19 cellular contexts compared by ENCODE assay signal in the genomic region with DNA sequence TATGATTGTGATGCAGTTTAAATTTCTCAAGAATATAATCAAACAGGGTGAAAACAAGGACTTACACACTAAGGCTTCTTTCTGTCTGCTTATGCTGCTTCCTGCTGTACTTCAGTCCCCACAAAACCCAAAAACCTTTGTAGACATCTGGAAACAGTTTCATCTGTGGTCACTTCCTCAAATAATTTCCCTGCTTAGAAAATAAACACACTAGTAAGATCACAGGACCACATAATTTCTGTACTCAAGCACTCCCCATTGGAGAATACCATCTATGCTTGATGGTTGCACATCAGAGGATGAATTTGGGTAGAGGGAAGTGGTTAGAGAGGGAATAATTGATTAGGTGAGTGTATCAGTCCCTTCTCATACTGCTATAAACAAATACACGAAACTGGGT.
DNase-seq lines count a peak whose midpoint lies in the region; ATAC-seq and TF ChIP-seq lines count a peak whose summit lies in the region.
"Had no signal": no experiment of that assay in that cellular context is flagged by ENCODE, and none has a peak within 500 bp of the region (broad histone marks: within the 10 kb centered on the region; RNA-seq: fewer than 3 reads in every experiment).

No MANE protein-coding gene starts in this region.

- in situ Hi-C loops in KBM-7 (cut with MboI; ENCODE audit: low pct_unique_long_range_greater_than_20kb, low sequenced_read_pairs): no loop called here

- TF ChIP-seq CTCF in dorsolateral prefrontal cortex (IDR thresholded peaks at IDR 0.05 in 54 of 56, conservative IDR thresholded peaks at IDR 0.05 in 2 of 56; ENCODE audit: low read depth in 1 of 56, partially characterized antibody in 56 of 56): no peak

- H3K27ac ChIP-seq in dorsolateral prefrontal cortex: no peak overlapping the region
- H3K27ac ChIP-seq: coronary artery, WERI-Rb-1 had no signal

- peak; percentile 70 for DNase-seq in Daoy (ENCODE audit: low read depth)
- peak; percentile 55 for DNase-seq in KBM-7
- peak; percentile 77 for DNase-seq in dedifferentiated amniotic fluid mesenchymal stem cell (ENCODE audit: extremely low spot score)
- DNase-seq in sciatic nerve (ENCODE audit: low spot score): no peak
- no peak for DNase-seq in NCI-H226
- no peak for DNase-seq in hypothalamus (lab: John Stamatoyannopoulos, UW)
- DNase-seq in dorsolateral prefrontal cortex: no peak
- DNase-seq: activated CD8-positive, alpha-beta memory T cell treated with anti-CD3 and anti-CD28 coated beads for 24 hours; activated effector memory CD4-positive, alpha-beta T cell treated with Interleukin-2 at 50 U/mL for 16 hours; CD4-positive, CD25-positive, alpha-beta regulatory T cell; DMS79; GOT3; naive thymus-derived CD4-positive, alpha-beta T cell; NCI-H2029; NCI-H69; T-helper 1 cell; WERI-Rb-1 had no signal

- H3K27me3 ChIP-seq in dorsolateral prefrontal cortex: no peaks in the 10 kb centered on the region

- intact Hi-C loops in sciatic nerve (cut with DNase I) (no loop called here), dorsolateral prefrontal cortex (cut with DNase I) (no loop called here)

- ATAC-seq in sciatic nerve (peak; percentile 90), HG02885 (IDR thresholded peaks at IDR 0.05; ENCODE audit: poor library complexity, unreplicated experiment) (no peak)
- ATAC-seq: naive thymus-derived CD4-positive, alpha-beta T cell had no signal

- no peak overlapping the region for H3K4me3 ChIP-seq in dorsolateral prefrontal cortex
- H3K4me3 ChIP-seq: coronary artery had no signal

Comparison
In these comparisons a context has a peak if more than half of its experiments do, and no peak if none do; other contexts are left out.
1. DNase-seq: peak in Daoy (single experiment), KBM-7 (single experiment) and dedifferentiated amniotic fluid mesenchymal stem cell (single experiment); none in sciatic nerve (single experiment), NCI-H226 (single experiment), hypothalamus (0 of 51) and dorsolateral prefrontal cortex (0 of 10).